7 cellular contexts compared by ENCODE assay signal in genomic region chr3:152328841-152329240, GRCh38.
DNase-seq lines count a peak whose midpoint lies in the region; ATAC-seq, FAIRE-seq and TF ChIP-seq lines count a peak whose summit lies in the region.

No MANE protein-coding gene starts in this region.

- peaks cover 67% of the 10 kb centered on the region for H3K4me1 Mint-ChIP-seq in activated CD8-positive, alpha-beta T cell treated with anti-CD3 and anti-CD28 coated beads, Interleukin-2, amount 10 ng/mL, durations not matched to agents 7 days and 5 days (ENCODE audit: low read depth)

- no peak overlapping the region for H3K4me3 Mint-ChIP-seq in activated CD8-positive, alpha-beta T cell treated with anti-CD3 and anti-CD28 coated beads, Interleukin-2, amount 10 ng/mL, durations not matched to agents 7 days and 5 days

- no peaks in the 10 kb centered on the region for H3K27me3 Mint-ChIP-seq in activated CD8-positive, alpha-beta T cell treated with anti-CD3 and anti-CD28 coated beads, Interleukin-2, amount 10 ng/mL, durations not matched to agents 7 days and 5 days (ENCODE audit: low read depth)

- peaks cover 67% of the 10 kb centered on the region for H3K36me3 Mint-ChIP-seq in activated CD8-positive, alpha-beta T cell treated with anti-CD3 and anti-CD28 coated beads, Interleukin-2, amount 10 ng/mL, durations not matched to agents 7 days and 5 days (ENCODE audit: low read depth)

- H3K27me3 ChIP-seq in right atrium auricular region, result no peaks in the 10 kb centered on the region

- TF ChIP-seq CTCF in right atrium auricular region (IDR thresholded peaks at IDR 0.05), result no peak

- no peaks in the 10 kb centered on the region for H3K36me3 ChIP-seq in right atrium auricular region

- H3K4me3 ChIP-seq in right atrium auricular region, result no peak overlapping the region

- H3K27ac Mint-ChIP-seq in activated CD8-positive, alpha-beta T cell treated with anti-CD3 and anti-CD28 coated beads, Interleukin-2, amount 10 ng/mL, durations not matched to agents 7 days and 5 days, result peak overlapping the region; percentile 18

- CTCF ChIA-PET in activated CD8-positive, alpha-beta T cell treated with anti-CD3 and anti-CD28 coated beads, Interleukin-2, amount 10 ng/mL, durations not matched to agents 7 days and 5 days (lab: Charles Lee), result interaction anchor here (1.0 to 1.5 kb wide), 2 partner anchors 19 to 45 kb away, joined by 3 to 4 read pairs; no protein-coding TSS in a partner anchor

- no peak for ATAC-seq in activated CD8-positive, alpha-beta T cell treated with anti-CD3 and anti-CD28 coated beads, Interleukin-2, amount 10 ng/mL, durations not matched to agents 7 days and 5 days
- no peak for ATAC-seq in HG03442 (IDR thresholded peaks at IDR 0.05; ENCODE audit: unreplicated experiment)

- peak; percentile 60 for DNase-seq in HTR-8/SVneo (ENCODE audit: insufficient read length, low spot score)
- no peak for DNase-seq in activated CD8-positive, alpha-beta T cell treated with anti-CD3 and anti-CD28 coated beads, Interleukin-2, amount 10 ng/mL, durations not matched to agents 7 days and 5 days
- no peak for DNase-seq in right atrium auricular region (ENCODE audit: low spot score)
- DNase-seq in stromal cell of bone marrow (ENCODE audit: low read depth), result peak; percentile 74
- DNase-seq in HUDEP-2 (lab: John Stamatoyannopoulos, UW; ENCODE audit: unreplicated experiment in 76 of 76), result no peak
- no peak for DNase-seq in NCI-H446 (lab: John Stamatoyannopoulos, UW)

- H3K9me3 ChIP-seq in right atrium auricular region, result no peaks in the 10 kb centered on the region

- H3K9me3 Mint-ChIP-seq in activated CD8-positive, alpha-beta T cell treated with anti-CD3 and anti-CD28 coated beads, Interleukin-2, amount 10 ng/mL, durations not matched to agents 7 days and 5 days (ENCODE audit: insufficient read depth), result no peaks in the 10 kb centered on the region

- FAIRE-seq in HTR-8/SVneo (lab: Jason Lieb, UNC), result no peak

- peaks cover 0 to 75% of the 10 kb centered on the region in 2 donors for H3K4me1 ChIP-seq in right atrium auricular region

- peak overlapping the region; percentile 61 to 86 for H3K27ac ChIP-seq in right atrium auricular region

- POLR2A ChIA-PET in activated CD8-positive, alpha-beta T cell treated with anti-CD3 and anti-CD28 coated beads, Interleukin-2, amount 10 ng/mL, durations not matched to agents 7 days and 5 days (lab: Charles Lee), result no interaction called here

Comparison
In these comparisons a context has a peak if more than half of its experiments do, and no peak if none do; other contexts are left out.
1. DNase-seq: peak in HTR-8/SVneo (single experiment) and stromal cell of bone marrow (single experiment); none in activated CD8-positive, alpha-beta T cell treated with anti-CD3 and anti-CD28 coated beads, Interleukin-2, amount 10 ng/mL, durations not matched to agents 7 days and 5 days (single experiment), right atrium auricular region (single experiment), HUDEP-2 (0 of 76) and NCI-H446 (0 of 2).